9 cellular contexts compared by ENCODE assay signal in the genomic region with DNA sequence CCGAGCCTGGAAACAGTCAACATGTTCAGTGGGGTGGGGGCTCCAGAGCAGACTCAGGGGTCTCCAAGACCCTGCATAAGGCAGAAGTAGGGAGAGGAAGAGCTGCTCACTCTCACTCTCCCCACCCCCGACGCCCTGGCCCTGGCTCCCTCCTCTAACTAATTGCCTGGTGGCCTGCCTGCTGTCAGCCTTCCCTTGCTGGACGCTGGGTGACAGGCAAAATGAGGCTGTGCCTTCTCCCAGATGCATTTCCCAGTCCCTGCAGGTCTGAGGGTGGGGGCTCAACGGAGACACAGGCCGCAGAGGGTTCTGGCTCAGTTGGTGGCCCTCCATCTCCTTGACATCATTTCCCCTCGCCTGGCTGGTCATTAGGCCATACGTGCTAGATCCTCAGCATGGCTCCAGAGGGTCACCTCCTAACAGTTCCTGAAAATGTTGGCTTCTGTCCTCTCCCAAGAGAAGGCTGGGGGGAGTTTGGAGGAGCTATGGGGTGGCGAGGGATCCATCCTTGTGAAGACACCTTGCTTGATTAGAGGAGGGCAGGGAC. TPM values are rescaled to one million over a fixed set of nuclear protein-coding genes. Genes with fewer than 3 reads are reported as not detected.
DNase-seq lines count a peak whose midpoint lies in the region; ATAC-seq, FAIRE-seq and TF ChIP-seq lines count a peak whose summit lies in the region.
"Had no signal": no experiment of that assay in that cellular context is flagged by ENCODE, and none has a peak within 500 bp of the region (broad histone marks: within the 10 kb centered on the region; RNA-seq: fewer than 3 reads in every experiment).

No MANE protein-coding gene starts in this region.

- H3K27me3 ChIP-seq in SU-DHL-6 (ENCODE audit: low read length) (no peaks in the 10 kb centered on the region), skeletal muscle satellite cell (ENCODE audit: control insufficient read depth, insufficient read depth, low read length) (no peaks in the 10 kb centered on the region)

- no peak for ATAC-seq in GM19455 (IDR thresholded peaks at IDR 0.05; ENCODE audit: unreplicated experiment)
- ATAC-seq in HG03442 (IDR thresholded peaks at IDR 0.05; ENCODE audit: unreplicated experiment), result no peak

- no peaks in the 10 kb centered on the region for H3K9me2 ChIP-seq in SU-DHL-6 (replicated peaks; ENCODE audit: insufficient read depth, low read length)

- peaks cover 50% of the 10 kb centered on the region for H3K79me2 ChIP-seq in SU-DHL-6 (ENCODE audit: insufficient read depth, low read length)

- no peak for DNase-seq in GM12892 (ENCODE audit: insufficient read length)
- DNase-seq in frontal cortex (ENCODE audit: low spot score in 2 of 2), result peak; percentile 20 to 22
- no peak for DNase-seq in MV-4-11 (lab: John Stamatoyannopoulos, UW)
- DNase-seq in stimulated activated CD4-positive, alpha-beta T cell treated with anti-CD3 and anti-CD28 coated beads, Interleukin-2, amount 100 ng/mL, for 24 hours, result no peak

- H4K20me1 ChIP-seq in SU-DHL-6 (ENCODE audit: low read depth, low read length), result no peaks in the 10 kb centered on the region

- no peak for FAIRE-seq in GM12892 (lab: Jason Lieb, UNC)
- FAIRE-seq in frontal cortex (lab: Jason Lieb, UNC), result no peak

- TF ChIP-seq POLR2A in GM12892 (IDR thresholded peaks at IDR 0.05; ENCODE audit: low read depth, low read length), result 0 out of 2 replicates have a peak, but pooled peaks have one; percentile 11

- no peaks in the 10 kb centered on the region for H3K36me3 ChIP-seq in SU-DHL-6 (ENCODE audit: low read length)
- H3K36me3 ChIP-seq in skeletal muscle satellite cell (ENCODE audit: insufficient read depth, low read length), result no peaks in the 10 kb centered on the region

- H3K4me3 ChIP-seq in SU-DHL-6 (ENCODE audit: insufficient read depth, low read length, poor library complexity, severe bottlenecking), result peak overlapping the region; percentile 85
- H3K4me3 ChIP-seq in skeletal muscle satellite cell (ENCODE audit: low read length), result peak overlapping the region; percentile 75

- peaks cover 72% of the 10 kb centered on the region for H3F3A ChIP-seq in SU-DHL-6 (ENCODE audit: insufficient read depth)

- no peak for TF ChIP-seq CTCF in SU-DHL-6 (IDR thresholded peaks at IDR 0.05; ENCODE audit: insufficient read depth, low read length, poor library complexity, severe bottlenecking)

- peak overlapping the region; percentile 98 for H3K9ac ChIP-seq in SU-DHL-6 (ENCODE audit: low read length)
- peak overlapping the region; percentile 66 for H3K9ac ChIP-seq in skeletal muscle satellite cell (ENCODE audit: low read depth, low read length)

- peak overlapping the region; percentile 92 for H3K4me2 ChIP-seq in SU-DHL-6 (ENCODE audit: low read depth, low read length, poor library complexity, severe bottlenecking)
- H3K4me2 ChIP-seq in skeletal muscle satellite cell (ENCODE audit: low read length), result peak overlapping the region; percentile 89

- peaks cover 59% of the 10 kb centered on the region for H3K4me1 ChIP-seq in skeletal muscle satellite cell (ENCODE audit: control insufficient read depth, insufficient read depth, low read length)

- H3K9me3 ChIP-seq in SU-DHL-6 (ENCODE audit: insufficient read depth, low read length) (no peaks in the 10 kb centered on the region), skeletal muscle satellite cell (replicated peaks; ENCODE audit: low read length) (no peaks in the 10 kb centered on the region)

- no peak overlapping the region for H2AFZ ChIP-seq in SU-DHL-6 (ENCODE audit: low read depth, low read length, severe bottlenecking)

- peak overlapping the region; percentile 99 for H3K27ac ChIP-seq in SU-DHL-6 (ENCODE audit: low read depth, low read length)

RNA-seq across cellular contexts. Expression of gene FMNL1, which starts 1.4 kb away (rescaled TPM):
- polyA plus RNA-seq in GM12892 (2012; ENCODE audit: missing spikeins), result 54.8 TPM
- 4.1 TPM for total RNA-seq in frontal cortex
- total RNA-seq in skeletal muscle satellite cell (2012; rRNA removed), result 3.3 and 6.3 TPM in 2 replicates

RNA-seq across cellular contexts. Expression of gene SPATA32, which starts 38.8 kb away (rescaled TPM):
- polyA plus RNA-seq in GM12892 (2012; ENCODE audit: missing spikeins), result 0.74 TPM
- total RNA-seq in frontal cortex, result not detected
- not detected in 2 replicates for total RNA-seq in skeletal muscle satellite cell (2012; rRNA removed)
- total RNA-seq: fibroblast of lung had no signal
- polyA plus RNA-seq: fibroblast of lung had no signal

Comparison
In these comparisons a context has a peak if more than half of its experiments do, and no peak if none do; other contexts are left out.
1. DNase-seq: peak in frontal cortex (2 of 2); none in GM12892 (single experiment), MV-4-11 (single experiment) and stimulated activated CD4-positive, alpha-beta T cell treated with anti-CD3 and anti-CD28 coated beads, Interleukin-2, amount 100 ng/mL, for 24 hours (0 of 2).